Comparison of ENCODE assay signal across 1 cellular context in the genomic region with DNA sequence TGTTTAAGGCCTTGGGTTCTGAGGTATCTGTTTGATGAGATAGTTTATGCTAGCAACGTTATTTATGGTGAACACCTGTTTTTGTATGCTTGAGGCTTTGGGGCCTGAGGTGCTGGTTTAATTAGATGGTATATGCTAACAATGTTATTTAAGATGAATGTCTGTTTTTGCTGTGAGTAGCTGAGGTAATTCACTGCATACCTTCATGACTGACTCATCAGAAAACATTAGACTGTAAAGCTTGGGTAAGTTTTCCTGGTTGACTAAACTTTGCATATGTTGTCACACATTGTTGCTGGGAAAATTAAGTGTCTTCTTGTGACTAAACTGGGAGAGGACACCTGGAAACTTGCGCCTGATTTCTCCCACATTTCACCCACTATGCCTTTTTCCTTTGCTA.
TF ChIP-seq lines count a peak whose summit lies in the region.

No MANE protein-coding gene starts in this region.

TF ChIP-seq in SK-N-SH, 30 proteins besides CTCF, POLR2A, EP300 and RAD21 (continued from another document):
- TF ChIP-seq, protein P1, sequence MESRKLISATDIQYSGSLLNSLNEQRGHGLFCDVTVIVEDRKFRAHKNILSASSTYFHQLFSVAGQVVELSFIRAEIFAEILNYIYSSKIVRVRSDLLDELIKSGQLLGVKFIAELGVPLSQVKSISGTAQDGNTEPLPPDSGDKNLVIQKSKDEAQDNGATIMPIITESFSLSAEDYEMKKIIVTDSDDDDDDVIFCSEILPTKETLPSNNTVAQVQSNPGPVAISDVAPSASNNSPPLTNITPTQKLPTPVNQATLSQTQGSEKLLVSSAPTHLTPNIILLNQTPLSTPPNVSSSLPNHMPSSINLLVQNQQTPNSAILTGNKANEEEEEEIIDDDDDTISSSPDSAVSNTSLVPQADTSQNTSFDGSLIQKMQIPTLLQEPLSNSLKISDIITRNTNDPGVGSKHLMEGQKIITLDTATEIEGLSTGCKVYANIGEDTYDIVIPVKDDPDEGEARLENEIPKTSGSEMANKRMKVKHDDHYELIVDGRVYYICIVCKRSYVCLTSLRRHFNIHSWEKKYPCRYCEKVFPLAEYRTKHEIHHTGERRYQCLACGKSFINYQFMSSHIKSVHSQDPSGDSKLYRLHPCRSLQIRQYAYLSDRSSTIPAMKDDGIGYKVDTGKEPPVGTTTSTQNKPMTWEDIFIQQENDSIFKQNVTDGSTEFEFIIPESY (IDR thresholded peaks at IDR 0.05; ENCODE audit: borderline replicate concordance, low read depth), result no peak
- no peak for TF ChIP-seq GATA2 (CRISPR knock-in tag; IDR thresholded peaks at IDR 0.05)
- no peak for TF ChIP-seq ELF1 (IDR thresholded peaks at IDR 0.05)
- no peak for TF ChIP-seq MEF2A (IDR thresholded peaks at IDR 0.05; ENCODE audit: borderline replicate concordance, low read depth)
- TF ChIP-seq FOXM1 (IDR thresholded peaks at IDR 0.05; ENCODE audit: low read depth), result no peak
- no peak for TF ChIP-seq RXRA (IDR thresholded peaks at IDR 0.05; ENCODE audit: borderline replicate concordance, low read depth)
- no peak for TF ChIP-seq TEAD4 (IDR thresholded peaks at IDR 0.05; ENCODE audit: borderline replicate concordance, insufficient read depth)
- TF ChIP-seq RCOR1 (IDR thresholded peaks at IDR 0.05; ENCODE audit: low read length), result no peak
- TF ChIP-seq EZH2phosphoT487 (IDR thresholded peaks at IDR 0.05; ENCODE audit: borderline replicate concordance, low read depth), result no peak
- TF ChIP-seq, protein P2, sequence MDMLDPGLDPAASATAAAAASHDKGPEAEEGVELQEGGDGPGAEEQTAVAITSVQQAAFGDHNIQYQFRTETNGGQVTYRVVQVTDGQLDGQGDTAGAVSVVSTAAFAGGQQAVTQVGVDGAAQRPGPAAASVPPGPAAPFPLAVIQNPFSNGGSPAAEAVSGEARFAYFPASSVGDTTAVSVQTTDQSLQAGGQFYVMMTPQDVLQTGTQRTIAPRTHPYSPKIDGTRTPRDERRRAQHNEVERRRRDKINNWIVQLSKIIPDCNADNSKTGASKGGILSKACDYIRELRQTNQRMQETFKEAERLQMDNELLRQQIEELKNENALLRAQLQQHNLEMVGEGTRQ (IDR thresholded peaks at IDR 0.05; ENCODE audit: borderline replicate concordance, low read depth, low read length), result no peak
- TF ChIP-seq, protein P3, sequence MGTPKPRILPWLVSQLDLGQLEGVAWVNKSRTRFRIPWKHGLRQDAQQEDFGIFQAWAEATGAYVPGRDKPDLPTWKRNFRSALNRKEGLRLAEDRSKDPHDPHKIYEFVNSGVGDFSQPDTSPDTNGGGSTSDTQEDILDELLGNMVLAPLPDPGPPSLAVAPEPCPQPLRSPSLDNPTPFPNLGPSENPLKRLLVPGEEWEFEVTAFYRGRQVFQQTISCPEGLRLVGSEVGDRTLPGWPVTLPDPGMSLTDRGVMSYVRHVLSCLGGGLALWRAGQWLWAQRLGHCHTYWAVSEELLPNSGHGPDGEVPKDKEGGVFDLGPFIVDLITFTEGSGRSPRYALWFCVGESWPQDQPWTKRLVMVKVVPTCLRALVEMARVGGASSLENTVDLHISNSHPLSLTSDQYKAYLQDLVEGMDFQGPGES (IDR thresholded peaks at IDR 0.05; ENCODE audit: low read depth, low read length), result no peak
- TF ChIP-seq, protein P4, sequence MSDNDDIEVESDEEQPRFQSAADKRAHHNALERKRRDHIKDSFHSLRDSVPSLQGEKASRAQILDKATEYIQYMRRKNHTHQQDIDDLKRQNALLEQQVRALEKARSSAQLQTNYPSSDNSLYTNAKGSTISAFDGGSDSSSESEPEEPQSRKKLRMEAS (IDR thresholded peaks at IDR 0.05; ENCODE audit: low read depth), result no peak
- TF ChIP-seq, protein P5, sequence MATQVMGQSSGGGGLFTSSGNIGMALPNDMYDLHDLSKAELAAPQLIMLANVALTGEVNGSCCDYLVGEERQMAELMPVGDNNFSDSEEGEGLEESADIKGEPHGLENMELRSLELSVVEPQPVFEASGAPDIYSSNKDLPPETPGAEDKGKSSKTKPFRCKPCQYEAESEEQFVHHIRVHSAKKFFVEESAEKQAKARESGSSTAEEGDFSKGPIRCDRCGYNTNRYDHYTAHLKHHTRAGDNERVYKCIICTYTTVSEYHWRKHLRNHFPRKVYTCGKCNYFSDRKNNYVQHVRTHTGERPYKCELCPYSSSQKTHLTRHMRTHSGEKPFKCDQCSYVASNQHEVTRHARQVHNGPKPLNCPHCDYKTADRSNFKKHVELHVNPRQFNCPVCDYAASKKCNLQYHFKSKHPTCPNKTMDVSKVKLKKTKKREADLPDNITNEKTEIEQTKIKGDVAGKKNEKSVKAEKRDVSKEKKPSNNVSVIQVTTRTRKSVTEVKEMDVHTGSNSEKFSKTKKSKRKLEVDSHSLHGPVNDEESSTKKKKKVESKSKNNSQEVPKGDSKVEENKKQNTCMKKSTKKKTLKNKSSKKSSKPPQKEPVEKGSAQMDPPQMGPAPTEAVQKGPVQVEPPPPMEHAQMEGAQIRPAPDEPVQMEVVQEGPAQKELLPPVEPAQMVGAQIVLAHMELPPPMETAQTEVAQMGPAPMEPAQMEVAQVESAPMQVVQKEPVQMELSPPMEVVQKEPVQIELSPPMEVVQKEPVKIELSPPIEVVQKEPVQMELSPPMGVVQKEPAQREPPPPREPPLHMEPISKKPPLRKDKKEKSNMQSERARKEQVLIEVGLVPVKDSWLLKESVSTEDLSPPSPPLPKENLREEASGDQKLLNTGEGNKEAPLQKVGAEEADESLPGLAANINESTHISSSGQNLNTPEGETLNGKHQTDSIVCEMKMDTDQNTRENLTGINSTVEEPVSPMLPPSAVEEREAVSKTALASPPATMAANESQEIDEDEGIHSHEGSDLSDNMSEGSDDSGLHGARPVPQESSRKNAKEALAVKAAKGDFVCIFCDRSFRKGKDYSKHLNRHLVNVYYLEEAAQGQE (IDR thresholded peaks at IDR 0.05; ENCODE audit: low read depth, low read length), result no peak
- no peak for TF ChIP-seq POLR2AphosphoS5 (IDR thresholded peaks at IDR 0.05; ENCODE audit: low read depth, low read length)
TF ChIP-seq in SK-N-SH: peak in this region for 0.
